ENCODE assay signal across 32 cellular contexts in the genomic region with DNA sequence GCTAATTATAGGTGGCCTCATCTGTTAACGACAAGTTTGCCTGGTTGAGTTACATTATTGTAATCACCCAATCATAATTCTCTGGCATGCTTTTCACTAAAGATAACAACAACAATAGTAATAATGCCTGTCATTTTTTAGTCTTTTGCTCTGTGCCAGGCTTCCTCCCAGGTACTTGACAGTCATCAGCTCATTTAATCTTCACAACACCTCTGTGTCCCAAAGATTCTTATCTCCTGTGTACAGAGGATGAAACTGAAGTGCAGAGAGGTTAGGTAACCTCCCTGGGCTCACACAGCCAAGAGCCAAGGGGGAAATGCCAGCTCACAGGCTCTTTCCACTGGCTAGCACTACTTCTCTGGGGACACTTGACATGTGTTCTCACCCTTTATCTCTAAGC.
"Had no signal": no experiment of that assay in that cellular context is flagged by ENCODE, and none has a peak within 500 bp of the region (broad histone marks: within the 10 kb centered on the region; RNA-seq: fewer than 3 reads in every experiment).

No MANE protein-coding gene starts in this region.

- H3K27me3 ChIP-seq: adrenal gland, body of pancreas, brain microvascular endothelial cell, breast epithelium had no signal

- DNase-seq: activated B cell treated with CpG ODN at 0.5 μM for 24 hours; activated CD4-positive, alpha-beta memory T cell treated with anti-CD3 and anti-CD28 coated beads for 36 hours; activated CD4-positive, alpha-beta T cell treated with anti-CD3 and anti-CD28 coated beads for 4 hours; activated CD4-positive, alpha-beta T cell treated with anti-CD3 and anti-CD28 coated beads, Interleukin-2, amount 10 ng/mL, durations not matched to agents 24 days and 14 days; activated CD4-positive, alpha-beta T cell treated with anti-CD3 and anti-CD28 coated beads, Interleukin-2, amount 50 U/mL, for 1 hour; activated CD4-positive, alpha-beta T cell treated with anti-CD3 and anti-CD28 coated beads, Interleukin-2, amount 50 U/mL, for 4 hours; activated CD4-positive, CD25-positive, alpha-beta regulatory T cell treated with anti-CD3 and anti-CD28 coated beads, Interleukin-2, amount 50 U/mL, for 72 hours; activated CD8-positive, alpha-beta memory T cell treated with anti-CD3 and anti-CD28 coated beads, Interleukin-2, amount 50 U/mL, for 4 hours; activated CD8-positive, alpha-beta T cell treated with anti-CD3 and anti-CD28 coated beads for 36 hours; activated effector memory CD4-positive, alpha-beta T cell treated with anti-CD3 and anti-CD28 coated beads, Interleukin-2, amount 50 U/mL, for 16 hours; activated gamma-delta T cell treated with Interleukin-2 at 50 U/mL for 16 hours; activated naive CD4-positive, alpha-beta T cell; activated naive CD4-positive, alpha-beta T cell treated with anti-CD3 and anti-CD28 coated beads for 36 hours; activated naive CD4-positive, alpha-beta T cell treated with anti-CD3 and anti-CD28 coated beads, Interleukin-2, amount 50 U/mL, for 16 hours; activated naive CD8-positive, alpha-beta T cell treated with anti-CD3 and anti-CD28 coated beads for 36 hours; activated T-cell treated with anti-CD3 and anti-CD28 coated beads for 4 hours; activated T-cell treated with anti-CD3 and anti-CD28 coated beads, Interleukin-2, amount 50 U/mL, for 1 hour; activated T-cell treated with anti-CD3 and anti-CD28 coated beads, Interleukin-2, amount 50 U/mL, for 4 hours; activated T-cell treated with anti-CD3 and anti-CD28 coated beads, Interleukin-2, amount 50 U/mL, for 72 hours; adrenal gland; amniotic stem cell; aorta; body of pancreas; brain microvascular endothelial cell; central memory CD4-positive, alpha-beta T cell; T-helper 1 cell; T-helper 2 cell; T-helper 9 cell had no signal

- H3K9me3 ChIP-seq: adrenal gland, body of pancreas, breast epithelium had no signal

- H3K27ac ChIP-seq: body of pancreas, brain microvascular endothelial cell, VCaP had no signal

- H3K36me3 ChIP-seq: adrenal gland, brain microvascular endothelial cell, breast epithelium had no signal

- FAIRE-seq: astrocyte, TTC549 had no signal

- H3K4me3 ChIP-seq: adrenal gland, body of pancreas, breast epithelium had no signal
